8 cellular contexts compared by ENCODE assay signal in genomic region chr7:108570146-108570755, GRCh38. TPM values are rescaled to one million over a fixed set of nuclear protein-coding genes. Genes with fewer than 3 reads are reported as not detected.
DNase-seq lines count a peak whose midpoint lies in the region; ATAC-seq and TF ChIP-seq lines count a peak whose summit lies in the region.

No MANE protein-coding gene starts in this region.

- H3K9me3 Mint-ChIP-seq in naive B cell: no peaks in the 10 kb centered on the region
- no peaks in the 10 kb centered on the region for H3K9me3 Mint-ChIP-seq in stimulated activated naive CD8-positive, alpha-beta T cell treated with anti-CD3 and anti-CD28 coated beads, Interleukin-15, amount 100 ng/mL, for 72 hours

- H3K27me3 Mint-ChIP-seq in naive B cell: no peaks in the 10 kb centered on the region
- no peaks in the 10 kb centered on the region for H3K27me3 Mint-ChIP-seq in stimulated activated naive CD8-positive, alpha-beta T cell treated with anti-CD3 and anti-CD28 coated beads, Interleukin-15, amount 100 ng/mL, for 72 hours

- H3K36me3 Mint-ChIP-seq in naive B cell: peaks cover 8% of the 10 kb centered on the region in 2 donors

- CTCF ChIA-PET in AG04450 (lab: Charles Lee): no interaction called here

- peak; percentile 30 for ATAC-seq in GM18870 (IDR thresholded peaks at IDR 0.05; ENCODE audit: unreplicated experiment)
- ATAC-seq in HG03135 (IDR thresholded peaks at IDR 0.05; ENCODE audit: unreplicated experiment): peak; percentile 18
- peak; percentile 17 for ATAC-seq in naive B cell (ENCODE audit: low read depth in 2 of 2)
- peak; percentile 19 for ATAC-seq in stimulated activated naive CD8-positive, alpha-beta T cell treated with anti-CD3 and anti-CD28 coated beads, Interleukin-15, amount 100 ng/mL, for 72 hours

- intact Hi-C loops in esophagus muscularis mucosa (cut with DNase I): no loop called here

- no peak for TF ChIP-seq POLR2A in esophagus muscularis mucosa (IDR thresholded peaks at IDR 0.05; ENCODE audit: low read depth)

- H3K9me3 ChIP-seq in AG04450 (ENCODE audit: control insufficient read depth, insufficient read depth, low read length) (peaks cover 4% of the 10 kb centered on the region; the same call in 1 of the 2 replicates), esophagus muscularis mucosa (no peaks in the 10 kb centered on the region)

- peaks cover 27 to 45% (median 37%) of the 10 kb centered on the region in 4 donors for H3K4me1 ChIP-seq in esophagus muscularis mucosa

- peak overlapping the region; percentile 93 to 99 (median 97) for H3K4me3 Mint-ChIP-seq in naive B cell
- peak overlapping the region; percentile 95 to 99 for H3K4me3 Mint-ChIP-seq in stimulated activated naive CD8-positive, alpha-beta T cell treated with anti-CD3 and anti-CD28 coated beads, Interleukin-15, amount 100 ng/mL, for 72 hours

- peak overlapping the region; percentile 99 for H3K4me3 ChIP-seq in AG04450 (ENCODE audit: low read depth, low read length)
- H3K4me3 ChIP-seq in esophagus muscularis mucosa: peak overlapping the region; percentile 74 to 93 (median 82)

- no peak for TF ChIP-seq EP300 in esophagus muscularis mucosa (IDR thresholded peaks at IDR 0.05)

- H3K27me3 ChIP-seq in AG04450 (ENCODE audit: control insufficient read depth, insufficient read depth, low read length) (no peaks in the 10 kb centered on the region), esophagus muscularis mucosa (no peaks in the 10 kb centered on the region)

- H3K27ac ChIP-seq in AG04450 (ENCODE audit: low read depth, low read length) (peak overlapping the region; percentile 89), esophagus muscularis mucosa (replicated peaks in 1 of 4) (peak overlapping the region; percentile 94 to 100 (median 96))

- POLR2A ChIA-PET in AG04450 (lab: Yijun Ruan, JAX): interaction anchor here (1.0 to 1.6 kb wide), 3 partner anchors 44 to 67 kb away, joined by 4 to 21 read pairs (median 5); partner anchors contain the start of gene PNPLA8

- 2% methylated on average over 32 of the region's 36 CpGs for WGBS in esophagus muscularis mucosa

- peak overlapping the region; percentile 99 to 100 (median 100) for H3K27ac Mint-ChIP-seq in naive B cell
- peak overlapping the region; percentile 100 for H3K27ac Mint-ChIP-seq in stimulated activated naive CD8-positive, alpha-beta T cell treated with anti-CD3 and anti-CD28 coated beads, Interleukin-15, amount 100 ng/mL, for 72 hours

- H3K4me1 Mint-ChIP-seq in naive B cell: peaks cover 27 to 54% (median 40%) of the 10 kb centered on the region in 3 donors
- H3K4me1 Mint-ChIP-seq in stimulated activated naive CD8-positive, alpha-beta T cell treated with anti-CD3 and anti-CD28 coated beads, Interleukin-15, amount 100 ng/mL, for 72 hours: peaks cover 39% of the 10 kb centered on the region

- TF ChIP-seq CTCF in AG04450 (IDR thresholded peaks at IDR 0.05; ENCODE audit: low read depth, low read length) (no peak), esophagus muscularis mucosa (IDR thresholded peaks at IDR 0.05) (no peak)

- DNase-seq in AG04450 (ENCODE audit: low read depth, low spot score) (no peak), NCI-H748 (lab: John Stamatoyannopoulos, UW; ENCODE audit: unreplicated experiment) (peak; percentile 65), activated T-cell treated with anti-CD3 and anti-CD28 coated beads for 4 hours (peak; percentile 13), esophagus muscularis mucosa (ENCODE audit: extremely low spot score) (no peak), naive B cell (peak; percentile 48)
- DNase-seq in stimulated activated naive CD8-positive, alpha-beta T cell treated with anti-CD3 and anti-CD28 coated beads, Interleukin-15, amount 100 ng/mL, for 72 hours: peak; percentile 47 to 65

- H3K36me3 ChIP-seq in esophagus muscularis mucosa: peaks cover 0 to 31% (median 13%) of the 10 kb centered on the region in 4 donors

RNA-seq across cellular contexts. Expression of gene DNAJB9, which starts 0.6 kb away (rescaled TPM):
- polyA plus RNA-seq in AG04450 (2011; rRNA removed) (7.8 and 9.3 TPM in 2 replicates), naive B cell (ENCODE audit: low read depth in 6 of 6) (100 to 1,000 TPM in 1 of 6 donors, 10 to 100 TPM in 5; 68.9 to 124 (median 81.2) TPM)
- polyA minus RNA-seq in AG04450 (2011; rRNA and poly(A)+ RNA removed): 2.2 and 2.8 TPM in 2 replicates
- 10 to 100 TPM; 17.9 to 41.9 (median 28.0) TPM for total RNA-seq in esophagus muscularis mucosa

RNA-seq across cellular contexts. Expression of gene THAP5, which starts 0.7 kb away (rescaled TPM):
- polyA plus RNA-seq in AG04450 (2011; rRNA removed) (8.4 and 11.4 TPM in 2 replicates), naive B cell (ENCODE audit: low read depth in 6 of 6) (10 to 100 TPM; 15.4 to 39.5 (median 27.4) TPM)
- 6.8 and 10.2 TPM in 2 replicates for polyA minus RNA-seq in AG04450 (2011; rRNA and poly(A)+ RNA removed)
- total RNA-seq in esophagus muscularis mucosa: 10 to 100 TPM; 23.1 to 27.7 (median 27.3) TPM

RNA-seq across cellular contexts. Expression of gene PNPLA8, which starts 44.3 kb away (rescaled TPM):
- polyA plus RNA-seq in AG04450 (2011; rRNA removed): 18.7 and 26.7 TPM in 2 replicates
- 9.3 and 20.4 TPM in 2 replicates for polyA minus RNA-seq in AG04450 (2011; rRNA and poly(A)+ RNA removed)
- total RNA-seq in esophagus muscularis mucosa: 10 to 100 TPM; 21.2 to 48.7 (median 32.6) TPM
- polyA plus RNA-seq in naive B cell (ENCODE audit: low read depth in 6 of 6): 10 to 100 TPM; 54.6 to 82.7 (median 67.0) TPM

Comparison
In these comparisons a context has a peak if more than half of its experiments do, and no peak if none do; other contexts are left out.
1. DNase-seq: peak in NCI-H748 (single experiment), activated T-cell treated with anti-CD3 and anti-CD28 coated beads for 4 hours (single experiment), naive B cell (single experiment) and stimulated activated naive CD8-positive, alpha-beta T cell treated with anti-CD3 and anti-CD28 coated beads, Interleukin-15, amount 100 ng/mL, for 72 hours (2 of 2); none in AG04450 (single experiment) and esophagus muscularis mucosa (single experiment).
2. Peak in every context shown above with its lines, with median percentiles within 50 percentile points of each other: ATAC-seq.